In the genomic region with DNA sequence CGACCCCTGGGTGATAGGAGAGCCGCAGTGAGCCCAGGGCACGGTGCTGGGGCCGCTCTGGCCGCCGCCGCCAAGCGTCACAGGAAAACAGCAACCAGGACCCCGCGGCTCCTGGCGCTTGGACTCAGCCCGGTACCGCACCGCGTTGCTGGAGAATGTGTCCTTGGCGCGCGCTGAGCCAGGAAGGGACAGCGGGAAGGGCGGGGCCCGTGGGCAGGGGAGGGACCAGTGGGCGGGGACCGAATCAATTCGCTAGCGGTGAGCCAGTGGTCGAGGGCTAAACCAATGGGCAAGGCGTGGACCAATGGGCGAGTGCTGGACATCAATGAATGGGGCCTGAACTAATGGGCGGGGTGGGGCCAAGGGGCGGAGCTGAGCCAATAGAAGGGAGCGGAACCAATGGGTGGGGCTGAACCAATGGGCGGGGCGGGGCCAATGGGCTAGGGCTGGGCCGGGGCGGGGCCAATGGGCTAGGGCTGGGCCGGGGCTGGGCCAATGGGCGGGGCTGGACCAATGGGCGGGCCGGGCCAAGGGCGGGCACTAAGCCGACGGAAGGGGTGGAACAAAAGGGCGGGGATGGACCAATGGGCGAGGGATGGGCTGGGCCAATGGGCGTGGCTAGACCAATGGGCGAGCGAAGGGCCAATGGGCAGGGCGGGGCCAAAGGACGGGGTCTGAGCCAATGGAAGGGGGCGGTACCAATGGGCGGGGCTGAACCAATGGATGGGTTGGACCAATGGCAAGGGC, we compare ENCODE assay signal across 1 cellular context.
TF ChIP-seq lines count a peak whose summit lies in the region.

No MANE protein-coding gene starts in this region.

TF ChIP-seq in K562, 482 proteins besides CTCF, POLR2A, EP300 and RAD21 (continued from another document and continues in another):
- TF ChIP-seq, protein P1, sequence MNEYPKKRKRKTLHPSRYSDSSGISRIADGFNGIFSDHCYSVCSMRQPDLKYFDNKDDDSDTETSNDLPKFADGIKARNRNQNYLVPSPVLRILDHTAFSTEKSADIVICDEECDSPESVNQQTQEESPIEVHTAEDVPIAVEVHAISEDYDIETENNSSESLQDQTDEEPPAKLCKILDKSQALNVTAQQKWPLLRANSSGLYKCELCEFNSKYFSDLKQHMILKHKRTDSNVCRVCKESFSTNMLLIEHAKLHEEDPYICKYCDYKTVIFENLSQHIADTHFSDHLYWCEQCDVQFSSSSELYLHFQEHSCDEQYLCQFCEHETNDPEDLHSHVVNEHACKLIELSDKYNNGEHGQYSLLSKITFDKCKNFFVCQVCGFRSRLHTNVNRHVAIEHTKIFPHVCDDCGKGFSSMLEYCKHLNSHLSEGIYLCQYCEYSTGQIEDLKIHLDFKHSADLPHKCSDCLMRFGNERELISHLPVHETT (CRISPR knock-in tag; conservative IDR thresholded peaks at IDR 0.05 in 1 of 2, IDR thresholded peaks at IDR 0.05 in 1 of 2), result no peak
- TF ChIP-seq, protein P2, sequence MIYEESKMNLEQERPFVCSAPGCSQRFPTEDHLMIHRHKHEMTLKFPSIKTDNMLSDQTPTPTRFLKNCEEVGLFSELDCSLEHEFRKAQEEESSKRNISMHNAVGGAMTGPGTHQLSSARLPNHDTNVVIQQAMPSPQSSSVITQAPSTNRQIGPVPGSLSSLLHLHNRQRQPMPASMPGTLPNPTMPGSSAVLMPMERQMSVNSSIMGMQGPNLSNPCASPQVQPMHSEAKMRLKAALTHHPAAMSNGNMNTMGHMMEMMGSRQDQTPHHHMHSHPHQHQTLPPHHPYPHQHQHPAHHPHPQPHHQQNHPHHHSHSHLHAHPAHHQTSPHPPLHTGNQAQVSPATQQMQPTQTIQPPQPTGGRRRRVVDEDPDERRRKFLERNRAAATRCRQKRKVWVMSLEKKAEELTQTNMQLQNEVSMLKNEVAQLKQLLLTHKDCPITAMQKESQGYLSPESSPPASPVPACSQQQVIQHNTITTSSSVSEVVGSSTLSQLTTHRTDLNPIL (CRISPR knock-in tag; IDR thresholded peaks at IDR 0.05), result no peak
- TF ChIP-seq ZNF696 (CRISPR knock-in tag; conservative IDR thresholded peaks at IDR 0.05) (no peak), PHF20 (IDR thresholded peaks at IDR 0.05; ENCODE audit: partially characterized antibody) (peak; percentile 36), POLR2B (IDR thresholded peaks at IDR 0.05; ENCODE audit: low read depth, partially characterized antibody) (peak; percentile 99), ZNF589 (CRISPR knock-in tag; IDR thresholded peaks at IDR 0.05; ENCODE audit: low read depth) (no peak), JUN (IDR thresholded peaks at IDR 0.05; ENCODE audit: borderline replicate concordance, low read depth, low read length) (peak; percentile 19; the same call in 1 of the 2 replicates), JUN (CRISPR knock-in tag; IDR thresholded peaks at IDR 0.05; ENCODE audit: borderline replicate concordance) (no peak), TCF7 (IDR thresholded peaks at IDR 0.05; ENCODE audit: borderline replicate concordance) (no peak), EHMT2 (IDR thresholded peaks at IDR 0.05) (no peak), ERF (CRISPR knock-in tag; IDR thresholded peaks at IDR 0.05) (peak; percentile 85; the same call in 1 of the 2 replicates), ZNF24 (IDR thresholded peaks at IDR 0.05) (no peak), RBM15 (IDR thresholded peaks at IDR 0.05; ENCODE audit: insufficient read depth, low read length) (no peak), CXXC5 (CRISPR knock-in tag; IDR thresholded peaks at IDR 0.05) (0 out of 2 replicates have a peak, but pooled peaks have one; percentile 58), ZNF3 (CRISPR knock-in tag; IDR thresholded peaks at IDR 0.05) (no peak), SP1 (CRISPR knock-in tag; IDR thresholded peaks at IDR 0.05) (peak; percentile 98), CBX3 (IDR thresholded peaks at IDR 0.05; ENCODE audit: borderline replicate concordance in 1 of 2, low read length in 2 of 2) (peak in 1 of 2 experiments; percentile 57; a peak in 1 of 3 replicates), MAFK (IDR thresholded peaks at IDR 0.05; ENCODE audit: low read length) (no peak), HDGF (IDR thresholded peaks at IDR 0.05) (no peak), ZFPM2 (CRISPR knock-in tag; IDR thresholded peaks at IDR 0.05) (no peak), SMAD4 (CRISPR knock-in tag; conservative IDR thresholded peaks at IDR 0.05) (0 out of 2 replicates have a peak, but pooled peaks have one; percentile 17), DMBX1 (CRISPR knock-in tag; IDR thresholded peaks at IDR 0.05; ENCODE audit: borderline replicate concordance) (no peak), ZNF239 (CRISPR knock-in tag; IDR thresholded peaks at IDR 0.05) (no peak), HDAC6 (IDR thresholded peaks at IDR 0.05; ENCODE audit: low read depth, low read length) (no peak), PHB (CRISPR knock-in tag; IDR thresholded peaks at IDR 0.05) (no peak), RBFOX2 (IDR thresholded peaks at IDR 0.05; ENCODE audit: low read depth, low read length) (peak; percentile 99), GTF2E2 (tag; IDR thresholded peaks at IDR 0.05) (no peak), KAT8 (IDR thresholded peaks at IDR 0.05; ENCODE audit: low read depth) (no peak), PHF8 (IDR thresholded peaks at IDR 0.05; ENCODE audit: borderline replicate concordance, low read length) (peak; percentile 72; the same call in 1 of the 2 replicates), U2AF1 (optimal IDR thresholded peaks at IDR 0.05; ENCODE audit: low read depth, low read length) (peak; percentile 89), NR2C1 (IDR thresholded peaks at IDR 0.05) (no peak), NR2C1 (tag; IDR thresholded peaks at IDR 0.05) (no peak), KLF10 (CRISPR knock-in tag; IDR thresholded peaks at IDR 0.05) (no peak), ZNF354B (CRISPR knock-in tag; IDR thresholded peaks at IDR 0.05) (no peak), ZNF644 (tag; IDR thresholded peaks at IDR 0.05; ENCODE audit: low read depth) (no peak), SETDB1 (IDR thresholded peaks at IDR 0.05; ENCODE audit: low read length) (no peak), ZNF507 (tag; conservative IDR thresholded peaks at IDR 0.05) (no peak), MYBL2 (IDR thresholded peaks at IDR 0.05; ENCODE audit: low read depth) (no peak), MYBL2 (CRISPR knock-in tag; IDR thresholded peaks at IDR 0.05; ENCODE audit: borderline replicate concordance) (no peak), SAFB (IDR thresholded peaks at IDR 0.05; ENCODE audit: borderline replicate concordance, low read depth, low read length) (no peak; the same call in 1 of the 2 replicates), NEUROD1 (IDR thresholded peaks at IDR 0.05; ENCODE audit: borderline replicate concordance, low read depth, low read length, partially characterized antibody) (peak; percentile 86), ESRRA (IDR thresholded peaks at IDR 0.05; ENCODE audit: borderline replicate concordance, low read depth) (peak; percentile 86; the same call in 1 of the 2 replicates), GTF2A2 (tag; IDR thresholded peaks at IDR 0.05) (no peak), NR2F6 (CRISPR knock-in tag; IDR thresholded peaks at IDR 0.05) (no peak), SOX6 (IDR thresholded peaks at IDR 0.05) (no peak), KLF1 (tag; IDR thresholded peaks at IDR 0.05) (no peak), SIX5 (IDR thresholded peaks at IDR 0.05; ENCODE audit: borderline replicate concordance in 1 of 2, insufficient read depth in 1 of 2, low read depth in 1 of 2, low read length in 2 of 2) (no peak), ETV5 (CRISPR knock-in tag; IDR thresholded peaks at IDR 0.05; ENCODE audit: low read depth) (peak; percentile 69; the same call in 1 of the 2 replicates), SUPT5H (IDR thresholded peaks at IDR 0.05) (peak; percentile 99), PURB (CRISPR knock-in tag; IDR thresholded peaks at IDR 0.05; ENCODE audit: low read depth) (no peak), NCOA6 (IDR thresholded peaks at IDR 0.05) (no peak)
- TF ChIP-seq, protein P3, sequence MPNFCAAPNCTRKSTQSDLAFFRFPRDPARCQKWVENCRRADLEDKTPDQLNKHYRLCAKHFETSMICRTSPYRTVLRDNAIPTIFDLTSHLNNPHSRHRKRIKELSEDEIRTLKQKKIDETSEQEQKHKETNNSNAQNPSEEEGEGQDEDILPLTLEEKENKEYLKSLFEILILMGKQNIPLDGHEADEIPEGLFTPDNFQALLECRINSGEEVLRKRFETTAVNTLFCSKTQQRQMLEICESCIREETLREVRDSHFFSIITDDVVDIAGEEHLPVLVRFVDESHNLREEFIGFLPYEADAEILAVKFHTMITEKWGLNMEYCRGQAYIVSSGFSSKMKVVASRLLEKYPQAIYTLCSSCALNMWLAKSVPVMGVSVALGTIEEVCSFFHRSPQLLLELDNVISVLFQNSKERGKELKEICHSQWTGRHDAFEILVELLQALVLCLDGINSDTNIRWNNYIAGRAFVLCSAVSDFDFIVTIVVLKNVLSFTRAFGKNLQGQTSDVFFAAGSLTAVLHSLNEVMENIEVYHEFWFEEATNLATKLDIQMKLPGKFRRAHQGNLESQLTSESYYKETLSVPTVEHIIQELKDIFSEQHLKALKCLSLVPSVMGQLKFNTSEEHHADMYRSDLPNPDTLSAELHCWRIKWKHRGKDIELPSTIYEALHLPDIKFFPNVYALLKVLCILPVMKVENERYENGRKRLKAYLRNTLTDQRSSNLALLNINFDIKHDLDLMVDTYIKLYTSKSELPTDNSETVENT (CRISPR knock-in tag; IDR thresholded peaks at IDR 0.05), result peak; percentile 87
- TF ChIP-seq, protein P4, sequence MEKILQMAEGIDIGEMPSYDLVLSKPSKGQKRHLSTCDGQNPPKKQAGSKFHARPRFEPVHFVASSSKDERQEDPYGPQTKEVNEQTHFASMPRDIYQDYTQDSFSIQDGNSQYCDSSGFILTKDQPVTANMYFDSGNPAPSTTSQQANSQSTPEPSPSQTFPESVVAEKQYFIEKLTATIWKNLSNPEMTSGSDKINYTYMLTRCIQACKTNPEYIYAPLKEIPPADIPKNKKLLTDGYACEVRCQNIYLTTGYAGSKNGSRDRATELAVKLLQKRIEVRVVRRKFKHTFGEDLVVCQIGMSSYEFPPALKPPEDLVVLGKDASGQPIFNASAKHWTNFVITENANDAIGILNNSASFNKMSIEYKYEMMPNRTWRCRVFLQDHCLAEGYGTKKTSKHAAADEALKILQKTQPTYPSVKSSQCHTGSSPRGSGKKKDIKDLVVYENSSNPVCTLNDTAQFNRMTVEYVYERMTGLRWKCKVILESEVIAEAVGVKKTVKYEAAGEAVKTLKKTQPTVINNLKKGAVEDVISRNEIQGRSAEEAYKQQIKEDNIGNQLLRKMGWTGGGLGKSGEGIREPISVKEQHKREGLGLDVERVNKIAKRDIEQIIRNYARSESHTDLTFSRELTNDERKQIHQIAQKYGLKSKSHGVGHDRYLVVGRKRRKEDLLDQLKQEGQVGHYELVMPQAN (IDR thresholded peaks at IDR 0.05; ENCODE audit: borderline replicate concordance), result peak; percentile 17; the same call in 1 of the 2 replicates
- TF ChIP-seq, protein P5, sequence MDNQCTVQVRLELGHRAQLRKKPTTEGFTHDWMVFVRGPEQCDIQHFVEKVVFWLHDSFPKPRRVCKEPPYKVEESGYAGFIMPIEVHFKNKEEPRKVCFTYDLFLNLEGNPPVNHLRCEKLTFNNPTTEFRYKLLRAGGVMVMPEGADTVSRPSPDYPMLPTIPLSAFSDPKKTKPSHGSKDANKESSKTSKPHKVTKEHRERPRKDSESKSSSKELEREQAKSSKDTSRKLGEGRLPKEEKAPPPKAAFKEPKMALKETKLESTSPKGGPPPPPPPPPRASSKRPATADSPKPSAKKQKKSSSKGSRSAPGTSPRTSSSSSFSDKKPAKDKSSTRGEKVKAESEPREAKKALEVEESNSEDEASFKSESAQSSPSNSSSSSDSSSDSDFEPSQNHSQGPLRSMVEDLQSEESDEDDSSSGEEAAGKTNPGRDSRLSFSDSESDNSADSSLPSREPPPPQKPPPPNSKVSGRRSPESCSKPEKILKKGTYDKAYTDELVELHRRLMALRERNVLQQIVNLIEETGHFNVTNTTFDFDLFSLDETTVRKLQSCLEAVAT (IDR thresholded peaks at IDR 0.05), result 0 out of 4 replicates have a peak, but pooled peaks of 1 of the 2 experiments have one; percentile 14
- TF ChIP-seq, protein P6, sequence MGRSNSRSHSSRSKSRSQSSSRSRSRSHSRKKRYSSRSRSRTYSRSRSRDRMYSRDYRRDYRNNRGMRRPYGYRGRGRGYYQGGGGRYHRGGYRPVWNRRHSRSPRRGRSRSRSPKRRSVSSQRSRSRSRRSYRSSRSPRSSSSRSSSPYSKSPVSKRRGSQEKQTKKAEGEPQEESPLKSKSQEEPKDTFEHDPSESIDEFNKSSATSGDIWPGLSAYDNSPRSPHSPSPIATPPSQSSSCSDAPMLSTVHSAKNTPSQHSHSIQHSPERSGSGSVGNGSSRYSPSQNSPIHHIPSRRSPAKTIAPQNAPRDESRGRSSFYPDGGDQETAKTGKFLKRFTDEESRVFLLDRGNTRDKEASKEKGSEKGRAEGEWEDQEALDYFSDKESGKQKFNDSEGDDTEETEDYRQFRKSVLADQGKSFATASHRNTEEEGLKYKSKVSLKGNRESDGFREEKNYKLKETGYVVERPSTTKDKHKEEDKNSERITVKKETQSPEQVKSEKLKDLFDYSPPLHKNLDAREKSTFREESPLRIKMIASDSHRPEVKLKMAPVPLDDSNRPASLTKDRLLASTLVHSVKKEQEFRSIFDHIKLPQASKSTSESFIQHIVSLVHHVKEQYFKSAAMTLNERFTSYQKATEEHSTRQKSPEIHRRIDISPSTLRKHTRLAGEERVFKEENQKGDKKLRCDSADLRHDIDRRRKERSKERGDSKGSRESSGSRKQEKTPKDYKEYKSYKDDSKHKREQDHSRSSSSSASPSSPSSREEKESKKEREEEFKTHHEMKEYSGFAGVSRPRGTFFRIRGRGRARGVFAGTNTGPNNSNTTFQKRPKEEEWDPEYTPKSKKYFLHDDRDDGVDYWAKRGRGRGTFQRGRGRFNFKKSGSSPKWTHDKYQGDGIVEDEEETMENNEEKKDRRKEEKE (IDR thresholded peaks at IDR 0.05; ENCODE audit: borderline replicate concordance in 1 of 2, control insufficient read depth in 1 of 2, low read depth in 2 of 2, low read length in 1 of 2), result no peak
- TF ChIP-seq, protein P7, sequence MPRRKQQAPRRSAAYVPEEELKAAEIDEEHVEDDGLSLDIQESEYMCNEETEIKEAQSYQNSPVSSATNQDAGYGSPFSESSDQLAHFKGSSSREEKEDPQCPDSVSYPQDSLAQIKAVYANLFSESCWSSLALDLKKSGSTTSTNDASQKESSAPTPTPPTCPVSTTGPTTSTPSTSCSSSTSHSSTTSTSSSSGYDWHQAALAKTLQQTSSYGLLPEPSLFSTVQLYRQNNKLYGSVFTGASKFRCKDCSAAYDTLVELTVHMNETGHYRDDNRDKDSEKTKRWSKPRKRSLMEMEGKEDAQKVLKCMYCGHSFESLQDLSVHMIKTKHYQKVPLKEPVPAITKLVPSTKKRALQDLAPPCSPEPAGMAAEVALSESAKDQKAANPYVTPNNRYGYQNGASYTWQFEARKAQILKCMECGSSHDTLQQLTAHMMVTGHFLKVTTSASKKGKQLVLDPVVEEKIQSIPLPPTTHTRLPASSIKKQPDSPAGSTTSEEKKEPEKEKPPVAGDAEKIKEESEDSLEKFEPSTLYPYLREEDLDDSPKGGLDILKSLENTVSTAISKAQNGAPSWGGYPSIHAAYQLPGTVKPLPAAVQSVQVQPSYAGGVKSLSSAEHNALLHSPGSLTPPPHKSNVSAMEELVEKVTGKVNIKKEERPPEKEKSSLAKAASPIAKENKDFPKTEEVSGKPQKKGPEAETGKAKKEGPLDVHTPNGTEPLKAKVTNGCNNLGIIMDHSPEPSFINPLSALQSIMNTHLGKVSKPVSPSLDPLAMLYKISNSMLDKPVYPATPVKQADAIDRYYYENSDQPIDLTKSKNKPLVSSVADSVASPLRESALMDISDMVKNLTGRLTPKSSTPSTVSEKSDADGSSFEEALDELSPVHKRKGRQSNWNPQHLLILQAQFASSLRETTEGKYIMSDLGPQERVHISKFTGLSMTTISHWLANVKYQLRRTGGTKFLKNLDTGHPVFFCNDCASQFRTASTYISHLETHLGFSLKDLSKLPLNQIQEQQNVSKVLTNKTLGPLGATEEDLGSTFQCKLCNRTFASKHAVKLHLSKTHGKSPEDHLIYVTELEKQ (CRISPR knock-in tag; IDR thresholded peaks at IDR 0.05), result no peak
